Comparison of ENCODE assay signal across 9 cellular contexts in the genomic region with DNA sequence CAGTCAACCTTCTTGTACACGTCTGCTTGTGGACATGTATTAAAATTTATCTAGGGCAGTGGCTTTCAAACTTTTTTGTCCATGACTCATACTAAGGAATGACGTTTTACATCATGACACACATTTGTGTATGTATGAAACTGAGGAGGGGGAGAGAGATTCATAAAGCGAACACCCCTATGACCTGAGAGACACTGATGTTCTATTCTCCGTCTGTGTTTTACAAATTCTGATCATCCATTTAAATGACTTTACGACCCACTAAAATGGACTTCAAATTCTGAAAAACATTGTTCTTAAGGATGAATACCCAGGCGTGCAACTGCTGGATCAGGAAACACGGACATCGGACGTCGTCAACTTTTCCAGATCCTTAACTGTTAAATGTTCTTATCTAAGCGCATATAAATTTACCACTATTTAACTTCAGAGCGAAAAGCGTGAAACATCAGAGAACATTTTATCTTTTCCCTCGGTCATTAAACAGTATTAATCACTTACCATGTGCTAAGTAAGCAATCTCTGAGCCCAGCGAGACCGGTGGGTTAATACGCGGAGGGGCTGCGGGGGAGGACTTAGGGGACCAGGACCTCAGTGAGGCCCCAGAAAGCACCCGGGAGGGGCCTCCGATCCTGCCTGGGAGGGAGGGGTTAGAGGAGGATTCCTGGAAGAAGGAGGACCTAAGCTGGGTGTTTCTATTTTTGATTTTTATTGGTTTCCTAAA. TPM values are rescaled to one million over a fixed set of nuclear protein-coding genes. Genes with fewer than 3 reads are reported as not detected.
DNase-seq lines count a peak whose midpoint lies in the region; ATAC-seq, FAIRE-seq and TF ChIP-seq lines count a peak whose summit lies in the region.
"Had no signal": no experiment of that assay in that cellular context is flagged by ENCODE, and none has a peak within 500 bp of the region (broad histone marks: within the 10 kb centered on the region; RNA-seq: fewer than 3 reads in every experiment).

No MANE protein-coding gene starts in this region.

- H3K79me2 ChIP-seq in K562 (ENCODE audit: control insufficient read depth, insufficient read depth, low read length) = peaks cover 37% of the 10 kb centered on the region

- H3K9ac ChIP-seq in HUES6 (ENCODE audit: low read length) (no peak overlapping the region), K562 (ENCODE audit: insufficient read depth in 1 of 2, low read depth in 2 of 2, low read length in 2 of 2) (peak overlapping the region; percentile 60 to 74)

- no peaks in the 10 kb centered on the region for H3K4me1 ChIP-seq in HUES6 (ENCODE audit: control insufficient read depth, insufficient read depth, low read length)
- H3K4me1 ChIP-seq in K562 (replicated peaks in 1 of 2; ENCODE audit: control insufficient read depth in 2 of 2, insufficient read depth in 2 of 2, low read length in 2 of 2) = peaks cover 0 to 11% of the 10 kb centered on the region in 2 experiments; a peak in 2 of 5 replicates
- no peaks in the 10 kb centered on the region for H3K4me1 ChIP-seq in testis

- H4K20me1 ChIP-seq in K562 (replicated peaks; ENCODE audit: control insufficient read depth, insufficient read depth, low read length) = no peaks in the 10 kb centered on the region

- H3K36me3 ChIP-seq in HUES6 (ENCODE audit: control insufficient read depth, insufficient read depth, low read length) (no peaks in the 10 kb centered on the region), K562 (ENCODE audit: control insufficient read depth, insufficient read depth, low read length) (no peaks in the 10 kb centered on the region; the same call in 2 of the 3 replicates), testis (ENCODE audit: low read depth, missing control alignments) (no peaks in the 10 kb centered on the region)

- POLR2A ChIA-PET in K562 (lab: Yijun Ruan, JAX) = interaction anchor here (1.0 kb wide), 1 partner anchor 63 kb away, joined by 4 read pairs; no protein-coding TSS in a partner anchor

- FAIRE-seq in K562 (lab: Jason Lieb, UNC) = no peak
- FAIRE-seq: frontal cortex had no signal

- CTCF ChIA-PET in K562 (lab: Yijun Ruan, JAX; ENCODE audit: low intra/inter-chr PET ratio) = no interaction called here

- peak overlapping the region; percentile 65 for H3K4me3 ChIP-seq in HUES6 (ENCODE audit: low read depth, low read length)
- peak overlapping the region; percentile 56 for H3K4me3 ChIP-seq in K562
- peak overlapping the region; percentile 59 to 63 for H3K4me3 ChIP-seq in testis

- H3K9me1 ChIP-seq in K562 (ENCODE audit: control insufficient read depth, insufficient read depth, low read length) = no peaks in the 10 kb centered on the region

- in situ Hi-C loops in K562 (cut with MboI) = no loop called here

- no peak for TF ChIP-seq CTCF in K562 (IDR thresholded peaks at IDR 0.05 in 2 of 3, conservative IDR thresholded peaks at IDR 0.05 in 1 of 3; ENCODE audit: insufficient read depth in 2 of 3, low read depth in 1 of 3, low read length in 3 of 3)
- TF ChIP-seq CTCF in testis (IDR thresholded peaks at IDR 0.05) = no peak

- peak overlapping the region; percentile 75 for H2AFZ ChIP-seq in K562 (ENCODE audit: low read depth, low read length)

- TF ChIP-seq POLR2A in K562 (conservative IDR thresholded peaks at IDR 0.05) (no peak), testis (IDR thresholded peaks at IDR 0.05) (no peak)

- peak overlapping the region; percentile 60 for H3K4me2 ChIP-seq in K562 (ENCODE audit: insufficient read depth, low read length)

- ATAC-seq in K562 = peak; percentile 69

- H3K9me3 ChIP-seq in HUES6 (ENCODE audit: control insufficient read depth, insufficient read depth, low read depth, low read length) (peaks cover 5% of the 10 kb centered on the region; the same call in 1 of the 2 replicates), K562 (replicated peaks; ENCODE audit: control insufficient read depth, insufficient read depth, low read depth, low read length) (no peaks in the 10 kb centered on the region), testis (no peaks in the 10 kb centered on the region)

- 23% methylated on average over 21 of the region's 21 CpGs for WGBS in K562 (ENCODE audit: insufficient coverage, low coverage, missing lambda C conversion rate)
- WGBS in testis, 2 donors = 24 to 36% methylated on average over 21 of the region's 21 CpGs

- TF ChIP-seq RAD21 in K562 (CRISPR knock-in tag; conservative IDR thresholded peaks at IDR 0.05 in 1 of 2, IDR thresholded peaks at IDR 0.05 in 1 of 2) = no peak

- BruUV-seq in K562 (replicated peaks; lab: Mats Ljungman, UMichigan) = TSS peak; percentile 46

- H3K27ac ChIP-seq in HUES6 (ENCODE audit: low read depth, low read length) (no peak overlapping the region), K562 (ENCODE audit: extremely low read depth, low read depth, low read length) (peak overlapping the region; percentile 47), testis (peak overlapping the region; percentile 58 to 65)

- TF ChIP-seq EP300 in K562 (IDR thresholded peaks at IDR 0.05; ENCODE audit: low read length) = no peak

- H3K27me3 ChIP-seq in HUES6 (ENCODE audit: control insufficient read depth, insufficient read depth, low read length) (peaks cover 61% of the 10 kb centered on the region), K562 (ENCODE audit: control insufficient read depth in 2 of 2, insufficient read depth in 2 of 2, low read length in 2 of 2) (no peaks in the 10 kb centered on the region), testis (no peaks in the 10 kb centered on the region)

- peak; percentile 29 for DNase-seq in AG08395 (ENCODE audit: low spot score)
- peak; percentile 61 to 71 (median 65) for DNase-seq in K562 (ENCODE audit: extremely low read depth in 1 of 4, low spot score in 3 of 4)
- peak; percentile 82 for DNase-seq in left kidney (ENCODE audit: low read depth, low spot score)
- peak; percentile 19 for DNase-seq in testis
- DNase-seq in NOMO-1 treated with DMSO at 0.1 percent for 48 hours (lab: John Stamatoyannopoulos, UW; ENCODE audit: unreplicated experiment) = no peak
- DNase-seq in ecto neural progenitor cell (ENCODE audit: low spot score) = no peak
- DNase-seq in NOMO-1 (lab: John Stamatoyannopoulos, UW; ENCODE audit: unreplicated experiment in 2 of 2) = no peak

- intact Hi-C loops in K562 (cut with micrococcal nuclease) = no loop called here
- intact Hi-C loops in testis (cut with DNase I; ENCODE audit: low total_unique reads) = no loop called here

TF ChIP-seq in K562, 482 proteins besides CTCF, POLR2A, EP300 and RAD21 (continues in another document):
- no peak for TF ChIP-seq SNRNP70 (optimal IDR thresholded peaks at IDR 0.05; ENCODE audit: low read depth, low read length)
- no peak for TF ChIP-seq PCBP2 (IDR thresholded peaks at IDR 0.05; ENCODE audit: low read depth, low read length, poor library complexity, severe bottlenecking)
- no peak for TF ChIP-seq CBX3 (IDR thresholded peaks at IDR 0.05; ENCODE audit: borderline replicate concordance in 1 of 2, low read length in 2 of 2)
- TF ChIP-seq, protein P1, sequence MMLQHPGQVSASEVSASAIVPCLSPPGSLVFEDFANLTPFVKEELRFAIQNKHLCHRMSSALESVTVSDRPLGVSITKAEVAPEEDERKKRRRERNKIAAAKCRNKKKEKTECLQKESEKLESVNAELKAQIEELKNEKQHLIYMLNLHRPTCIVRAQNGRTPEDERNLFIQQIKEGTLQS (IDR thresholded peaks at IDR 0.05) = peak; percentile 90
- TF ChIP-seq, protein P1 (CRISPR knock-in tag; conservative IDR thresholded peaks at IDR 0.05) = no peak
- TF ChIP-seq, protein P2, sequence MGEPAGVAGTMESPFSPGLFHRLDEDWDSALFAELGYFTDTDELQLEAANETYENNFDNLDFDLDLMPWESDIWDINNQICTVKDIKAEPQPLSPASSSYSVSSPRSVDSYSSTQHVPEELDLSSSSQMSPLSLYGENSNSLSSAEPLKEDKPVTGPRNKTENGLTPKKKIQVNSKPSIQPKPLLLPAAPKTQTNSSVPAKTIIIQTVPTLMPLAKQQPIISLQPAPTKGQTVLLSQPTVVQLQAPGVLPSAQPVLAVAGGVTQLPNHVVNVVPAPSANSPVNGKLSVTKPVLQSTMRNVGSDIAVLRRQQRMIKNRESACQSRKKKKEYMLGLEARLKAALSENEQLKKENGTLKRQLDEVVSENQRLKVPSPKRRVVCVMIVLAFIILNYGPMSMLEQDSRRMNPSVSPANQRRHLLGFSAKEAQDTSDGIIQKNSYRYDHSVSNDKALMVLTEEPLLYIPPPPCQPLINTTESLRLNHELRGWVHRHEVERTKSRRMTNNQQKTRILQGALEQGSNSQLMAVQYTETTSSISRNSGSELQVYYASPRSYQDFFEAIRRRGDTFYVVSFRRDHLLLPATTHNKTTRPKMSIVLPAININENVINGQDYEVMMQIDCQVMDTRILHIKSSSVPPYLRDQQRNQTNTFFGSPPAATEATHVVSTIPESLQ (CRISPR knock-in tag; IDR thresholded peaks at IDR 0.05) = no peak
- 0 out of 4 replicates have a peak, but pooled peaks of 1 of the 2 experiments have one; percentile 12 for TF ChIP-seq MAZ (CRISPR knock-in tag; conservative IDR thresholded peaks at IDR 0.05 in 1 of 2, IDR thresholded peaks at IDR 0.05 in 1 of 2)
- no peak for TF ChIP-seq HNRNPLL (IDR thresholded peaks at IDR 0.05; ENCODE audit: low read depth, low read length, poor library complexity, severe bottlenecking)

RNA-seq across cellular contexts. Expression of a gene that starts 1.2 kb away (rescaled TPM):
- total RNA-seq in K562 (2011; cell fraction: chromatin; rRNA removed; ENCODE audit: low replicate concordance) = 37.8 and 55.0 TPM in 2 replicates
- 16.5 and 17.4 TPM in 2 replicates for total RNA-seq in K562 (2011; cell fraction: nucleolus; rRNA removed)
- total RNA-seq in K562 (2011; cell fraction: nucleoplasm; rRNA removed) = 44.0 and 76.9 TPM in 2 replicates
- total RNA-seq in K562 (2014; rRNA removed) = 11.7 and 14.8 TPM in 2 replicates
- total RNA-seq in K562 (2014; rRNA removed; fragmentation: Illumina TruSeq; extraction: Trizol) = 11.0 and 11.5 TPM in 2 replicates
- total RNA-seq in K562 (2015; rRNA removed; fragmentation: Illumina TruSeq; extraction: Trizol) = 13.2 and 15.1 TPM in 2 replicates
- total RNA-seq in K562 (2021) = 26.2 and 27.0 TPM in 2 replicates
- polyA plus RNA-seq in K562 (2011; rRNA removed) = 18.9 and 53.9 TPM in 2 replicates
- polyA plus RNA-seq in K562 (2011; cell fraction: cytosol; rRNA removed) = 11.7 and 22.0 TPM in 2 replicates
- polyA plus RNA-seq in K562 (2011; cell fraction: nucleus; rRNA removed) = 111 and 133 TPM in 2 replicates
- 30.7 and 36.6 TPM in 2 replicates for polyA plus RNA-seq in K562 (2012)
- polyA plus RNA-seq in K562 (2014; fragmentation: Illumina TruSeq; extraction: Trizol) = 27.4 and 29.6 TPM in 2 replicates
- polyA plus RNA-seq in K562 (2014; fragmentation: Nextera tagmentation; extraction: Ambion mirVana) = 1 to 10 TPM; 4.9 to 5.9 TPM
- 18.7 and 19.6 TPM in 2 replicates for polyA plus RNA-seq in K562 (2014; rRNA removed)
- polyA minus RNA-seq in K562 (2011; rRNA and poly(A)+ RNA removed) = 20.9 and 39.9 TPM in 2 replicates
- 6.9 and 18.7 TPM in 2 replicates for polyA minus RNA-seq in K562 (2011; cell fraction: cytosol; rRNA and poly(A)+ RNA removed)
- 32.3 and 88.7 TPM in 2 replicates for polyA minus RNA-seq in K562 (2011; cell fraction: nucleus; rRNA and poly(A)+ RNA removed)
- total RNA-seq in testis = 10 to 100 TPM; 16.2 to 31.3 TPM
- polyA plus RNA-seq in testis (ENCODE audit: insufficient read depth, low read depth, low replicate concordance) = 17.4 TPM

Comparison
In these comparisons a context has a peak if more than half of its experiments do, and no peak if none do; other contexts are left out.
1. DNase-seq: peak in AG08395 (single experiment), K562 (4 of 4), left kidney (single experiment) and testis (single experiment); none in NOMO-1 treated with DMSO at 0.1 percent for 48 hours (single experiment), ecto neural progenitor cell (single experiment) and NOMO-1 (0 of 2).
2. Peak in every context shown above with its lines, with median percentiles within 50 percentile points of each other: H3K4me3 ChIP-seq.